Comparison of ENCODE assay signal across 8 cellular contexts in the genomic region with DNA sequence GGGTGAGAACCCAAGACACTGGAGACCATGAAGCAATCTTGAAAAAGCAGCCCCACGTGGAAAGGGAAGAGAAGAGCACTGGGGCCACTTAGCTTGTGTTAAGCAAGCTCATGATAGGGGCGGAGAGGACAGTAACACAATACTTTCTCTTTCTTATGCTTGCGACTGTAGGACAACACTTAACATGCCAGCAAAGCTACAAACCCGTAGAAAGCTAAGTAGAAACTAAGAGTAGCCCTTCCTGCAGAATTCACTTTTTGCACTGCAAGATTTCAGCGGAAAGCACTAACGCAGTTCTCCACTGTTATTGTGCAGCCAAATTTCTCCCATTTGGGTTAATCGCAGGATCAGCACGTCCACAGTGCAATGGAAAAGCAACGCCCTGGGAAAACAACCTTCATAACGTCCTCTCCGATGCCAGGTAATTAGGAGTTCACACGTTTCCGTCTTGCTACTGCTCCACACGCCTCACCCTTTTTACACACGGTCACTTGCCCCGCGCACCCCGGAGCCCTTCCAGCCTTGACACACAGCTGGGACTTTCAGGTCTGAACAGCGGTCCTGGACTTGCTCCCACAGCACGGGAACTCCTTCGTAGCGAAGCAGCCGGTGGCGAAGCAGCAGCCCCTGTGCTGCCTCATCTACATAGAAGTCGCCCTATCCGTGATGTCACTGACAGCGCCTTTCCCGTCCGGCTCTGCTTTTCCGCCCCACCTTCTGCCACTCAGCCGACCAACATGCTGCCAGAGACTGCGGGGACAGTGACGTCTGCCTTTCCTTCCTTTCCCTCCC.
DNase-seq lines count a peak whose midpoint lies in the region; ATAC-seq, FAIRE-seq and TF ChIP-seq lines count a peak whose summit lies in the region.

No MANE protein-coding gene starts in this region.

- H3K4me3 ChIP-seq in endothelial cell of umbilical vein (replicated peaks in 1 of 3; ENCODE audit: insufficient read depth in 1 of 3, low read depth in 1 of 3, low read length in 3 of 3) (peak overlapping the region in 2 of 3 experiments; percentile 12 to 34), mucosa of descending colon (no peak overlapping the region)

- POLR2A ChIA-PET in endothelial cell of umbilical vein (lab: Charles Lee) = interaction anchor here (1.1 kb wide), 1 partner anchor 71 kb away, joined by 3 read pairs; no protein-coding TSS in a partner anchor

- DNase-seq in C1 segment of cervical spinal cord (lab: John Stamatoyannopoulos, UW) (peak; percentile 20 to 98 (median 63)), NOMO-1 treated with DMSO at 0.1 percent for 48 hours (lab: John Stamatoyannopoulos, UW; ENCODE audit: unreplicated experiment) (peak; percentile 91), endothelial cell of umbilical vein (ENCODE audit: low read depth, low spot score) (peak; percentile 63), mucosa of descending colon (peak; percentile 90 to 95 (median 93))
- DNase-seq in activated CD8-positive, alpha-beta memory T cell treated with anti-CD3 and anti-CD28 coated beads, Interleukin-2, amount 50 U/mL, for 24 hours (ENCODE audit: extremely low read depth) = peak; percentile 59
- DNase-seq in stimulated activated CD8-positive, alpha-beta memory T cell treated with anti-CD3 and anti-CD28 coated beads, Interleukin-2, amount 100 ng/mL, for 48 hours (ENCODE audit: low read depth in 2 of 2) = peak; percentile 64 to 73

- TF ChIP-seq CTCF in endothelial cell of umbilical vein (IDR thresholded peaks at IDR 0.05; ENCODE audit: extremely low read depth in 1 of 2, insufficient read depth in 1 of 2, low read depth in 1 of 2, low read length in 2 of 2) = no peak
- no peak for TF ChIP-seq CTCF in mucosa of descending colon (IDR thresholded peaks at IDR 0.05)

- CTCF ChIA-PET in endothelial cell of umbilical vein (lab: Charles Lee) = interaction anchor here (0.8 to 1.1 kb wide), 2 partner anchors 11 kb away, joined by 3 read pairs; no protein-coding TSS in a partner anchor

- H3K27me3 ChIP-seq in endothelial cell of umbilical vein (ENCODE audit: control insufficient read depth in 2 of 2, insufficient read depth in 2 of 2, low read length in 2 of 2) = peaks cover 11 to 22% of the 10 kb centered on the region in 2 experiments

- peak; percentile 79 for FAIRE-seq in endothelial cell of umbilical vein (lab: Jason Lieb, UNC)

- peak; percentile 100 for TF ChIP-seq POLR2A in endothelial cell of umbilical vein (IDR thresholded peaks at IDR 0.05; ENCODE audit: low read depth, low read length)

- H3K79me2 ChIP-seq in endothelial cell of umbilical vein (ENCODE audit: control insufficient read depth, insufficient read depth, low read length) = no peaks in the 10 kb centered on the region

- H4K20me1 ChIP-seq in endothelial cell of umbilical vein (replicated peaks; ENCODE audit: control insufficient read depth, extremely low read depth, insufficient read depth, low read length) = no peaks in the 10 kb centered on the region

- peak overlapping the region; percentile 44 for H3K9ac ChIP-seq in endothelial cell of umbilical vein (replicated peaks; ENCODE audit: extremely low read depth, insufficient read depth, low read length)

- H2AFZ ChIP-seq in endothelial cell of umbilical vein (ENCODE audit: low read depth, low read length) = peak overlapping the region; percentile 60

- BruUV-seq in endothelial cell of umbilical vein (replicated peaks; lab: Mats Ljungman, UMichigan) = TSS peak; percentile 100

- H3K4me1 ChIP-seq in endothelial cell of umbilical vein (ENCODE audit: control insufficient read depth, extremely low read depth, insufficient read depth, low read length) (peaks cover 10% of the 10 kb centered on the region), mucosa of descending colon (ENCODE audit: low read depth) (peaks cover 7% of the 10 kb centered on the region)

- ATAC-seq in GM19395 (IDR thresholded peaks at IDR 0.05; ENCODE audit: unreplicated experiment) (peak; percentile 82), HG03565 (IDR thresholded peaks at IDR 0.05; ENCODE audit: unreplicated experiment) (peak; percentile 67), mucosa of descending colon (peak; percentile 94)

- intact Hi-C loops in endothelial cell of umbilical vein (cut with micrococcal nuclease) = loop anchor here (5.0 kb wide), 1 partner anchor 38 kb away; no protein-coding TSS in a partner anchor
- intact Hi-C loops in mucosa of descending colon (cut with DNase I, micrococcal nuclease) = no loop called here

- dilution Hi-C loops in endothelial cell of umbilical vein (cut with MboI; ENCODE audit: extremely low pct_ligation_motif_present, low sequenced_read_pairs) = no loop called here

- H3K4me2 ChIP-seq in endothelial cell of umbilical vein (ENCODE audit: insufficient read depth, low read length) = peak overlapping the region; percentile 39

- no peaks in the 10 kb centered on the region for H3K9me1 ChIP-seq in endothelial cell of umbilical vein (replicated peaks; ENCODE audit: control insufficient read depth, extremely low read depth, insufficient read depth, low read length)

- H3K27ac ChIP-seq in endothelial cell of umbilical vein (ENCODE audit: insufficient read depth, low read depth, low read length) = no peak overlapping the region

- H3K36me3 ChIP-seq in endothelial cell of umbilical vein (ENCODE audit: control insufficient read depth in 2 of 2, extremely low read depth in 1 of 2, insufficient read depth in 2 of 2, low read length in 2 of 2) = no peaks in the 10 kb centered on the region
- no peaks in the 10 kb centered on the region for H3K36me3 ChIP-seq in mucosa of descending colon (ENCODE audit: low read depth)

- H3K9me3 ChIP-seq in endothelial cell of umbilical vein (replicated peaks; ENCODE audit: control insufficient read depth, insufficient read depth, low read length) (no peaks in the 10 kb centered on the region), mucosa of descending colon (no peaks in the 10 kb centered on the region)

TF ChIP-seq in endothelial cell of umbilical vein, 7 proteins besides CTCF, POLR2A, EP300 and RAD21:
- TF ChIP-seq GATA2 (IDR thresholded peaks at IDR 0.05; ENCODE audit: insufficient read depth, insufficient read length, low read depth, low read length) = no peak
- TF ChIP-seq POLR2AphosphoS5 (IDR thresholded peaks at IDR 0.05; ENCODE audit: insufficient read depth, low read depth, low read length) = peak; percentile 99
